In genomic region chr1:156744786-156745419, GRCh38 we compare ENCODE assay signal across 1 cellular context.
TF ChIP-seq lines count a peak whose summit lies in the region.

No MANE protein-coding gene starts in this region.

TF ChIP-seq in WTC11, 78 proteins besides CTCF, POLR2A, EP300 and RAD21 (continued from another document):
- TF ChIP-seq PRDM15 (CRISPR knock-in tag; IDR thresholded peaks at IDR 0.05) = no peak
- no peak for TF ChIP-seq JUN (CRISPR knock-in tag; IDR thresholded peaks at IDR 0.05)
- no peak for TF ChIP-seq AFF4 (CRISPR knock-in tag; IDR thresholded peaks at IDR 0.05; ENCODE audit: borderline replicate concordance)
- no peak for TF ChIP-seq ARID4B (CRISPR knock-in tag; IDR thresholded peaks at IDR 0.05; ENCODE audit: borderline replicate concordance)
- TF ChIP-seq ZNF532 (CRISPR knock-in tag; IDR thresholded peaks at IDR 0.05; ENCODE audit: borderline replicate concordance) = no peak
- TF ChIP-seq NFYB (CRISPR knock-in tag; conservative IDR thresholded peaks at IDR 0.05; ENCODE audit: low read depth) = no peak
